Comparison of ENCODE assay signal across 8 cellular contexts in the genomic region with DNA sequence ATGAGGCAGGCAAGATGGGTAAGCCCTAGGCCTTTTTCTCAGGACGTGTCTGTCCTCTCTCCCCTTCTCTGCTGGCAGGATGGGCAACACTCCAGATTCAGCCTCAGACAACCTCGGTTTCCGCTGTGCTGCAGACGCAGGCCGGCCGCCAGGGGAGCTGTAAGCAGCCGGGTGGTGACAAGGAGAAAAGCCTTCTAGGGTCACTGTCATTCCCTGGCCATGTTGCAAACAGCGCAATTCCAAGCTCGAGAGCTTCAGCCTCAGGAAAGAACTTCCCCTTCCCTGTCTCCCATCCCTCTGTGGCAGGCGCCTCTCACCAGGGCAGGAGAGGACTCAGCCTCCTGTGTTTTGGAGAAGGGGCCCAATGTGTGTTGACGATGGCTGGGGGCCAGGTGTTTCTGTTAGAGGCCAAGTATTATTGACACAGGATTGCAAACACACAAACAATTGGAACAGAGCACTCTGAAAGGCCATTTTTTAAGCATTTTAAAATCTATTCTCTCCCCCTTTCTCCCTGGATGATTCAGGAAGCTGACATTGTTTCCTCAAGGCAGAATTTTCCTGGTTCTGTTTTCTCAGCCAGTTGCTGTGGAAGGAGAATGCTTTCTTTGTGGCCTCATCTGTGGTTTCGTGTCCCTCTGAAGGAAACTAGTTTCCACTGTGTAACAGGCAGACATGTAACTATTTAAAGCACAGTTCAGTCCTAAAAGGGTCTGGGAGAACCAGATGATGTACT. TPM values are rescaled to one million over a fixed set of nuclear protein-coding genes. Genes with fewer than 3 reads are reported as not detected.
DNase-seq lines count a peak whose midpoint lies in the region; ATAC-seq, FAIRE-seq and TF ChIP-seq lines count a peak whose summit lies in the region.
"Had no signal": no experiment of that assay in that cellular context is flagged by ENCODE, and none has a peak within 500 bp of the region (broad histone marks: within the 10 kb centered on the region; RNA-seq: fewer than 3 reads in every experiment).

No MANE protein-coding gene starts in this region.

- BruUV-seq in GM12878 (replicated peaks; lab: Mats Ljungman, UMichigan): TSS peak; percentile 72

- FAIRE-seq in GM12878 (lab: Jason Lieb, UNC): no peak
- FAIRE-seq in RCC 7860 (lab: Jason Lieb, UNC): no peak

- TF ChIP-seq CTCF in GM12878 (IDR thresholded peaks at IDR 0.05 in 2 of 3, conservative IDR thresholded peaks at IDR 0.05 in 1 of 3; ENCODE audit: control insufficient read depth in 2 of 3, extremely low read depth in 1 of 3, insufficient read depth in 1 of 3, low read depth in 3 of 3, low read length in 3 of 3) (no peak), transverse colon (IDR thresholded peaks at IDR 0.05) (peak; percentile 50 to 63 (median 56))

- in situ Hi-C loops in GM12878 (cut with MboI): no loop called here
- in situ Hi-C loops in transverse colon (cut with MboI; ENCODE audit: low pct_ligation_motif_present in 1 of 4, low pct_unique_long_range_greater_than_20kb in 1 of 4, low sequenced_read_pairs in 3 of 4): loop anchor here in 3 of 4 donors (10.0 kb wide), 2 partner anchors 75 to 435 kb away; no protein-coding TSS in a partner anchor

- no peaks in the 10 kb centered on the region for H3K79me2 ChIP-seq in GM12878 (ENCODE audit: control insufficient read depth, insufficient read depth, low read length)

- peak; percentile 67 for DNase-seq in NCI-H1694 treated with DMSO at 0.1 percent for 48 hours (lab: John Stamatoyannopoulos, UW)
- no peak for DNase-seq in GM12878 (ENCODE audit: low read depth, low spot score)
- peak; percentile 48 to 72 for DNase-seq in left colon
- peak; percentile 63 for DNase-seq in transverse colon
- no peak for DNase-seq in RCC 7860 (ENCODE audit: low spot score)
- no peak for DNase-seq in stimulated activated CD4-positive, alpha-beta T cell treated with anti-CD3 and anti-CD28 coated beads, Interleukin-1b, Interleukin-23, amount 100 ng/mL, for 48 hours
- DNase-seq: naive B cell had no signal

- RAD21 ChIA-PET in GM12878 (lab: Charles Lee; ENCODE audit: unreplicated experiment): no interaction called here

- H3K4me2 ChIP-seq in GM12878 (ENCODE audit: control insufficient read depth, insufficient read depth): no peak overlapping the region

- TF ChIP-seq EP300 in GM12878 (IDR thresholded peaks at IDR 0.05; ENCODE audit: borderline replicate concordance in 1 of 2, control insufficient read depth in 1 of 2, low read depth in 2 of 2, low read length in 2 of 2) (no peak), transverse colon (IDR thresholded peaks at IDR 0.05; ENCODE audit: low read depth) (no peak)

- H2AFZ ChIP-seq in GM12878 (ENCODE audit: control insufficient read depth, low read depth, low read length): no peak overlapping the region

- peaks cover 3 to 5% of the 10 kb centered on the region in 2 experiments for H3K36me3 ChIP-seq in GM12878 (ENCODE audit: control insufficient read depth in 2 of 2, insufficient read depth in 2 of 2, low read length in 1 of 2)
- no peaks in the 10 kb centered on the region for H3K36me3 ChIP-seq in transverse colon

- SMC1A ChIA-PET in GM12878 (lab: Charles Lee; ENCODE audit: uncharacterized antibody, unreplicated experiment): no interaction called here

- intact Hi-C loops in GM12878 (cut with micrococcal nuclease; ENCODE audit: unreplicated experiment) (no loop called here), left colon (cut with DNase I, micrococcal nuclease) (loop anchor here in 1 of 2 donors (10.0 kb wide), 1 partner anchor 75 kb away; no protein-coding TSS in a partner anchor), transverse colon (cut with DNase I; ENCODE audit: low total_unique reads) (no loop called here)

- CTCF ChIA-PET in GM12878 (lab: Yijun Ruan, JAX): interaction anchor here (0.6 kb wide), 1 partner anchor 9 kb away, joined by 3 read pairs; no protein-coding TSS in a partner anchor

- H3K27me3 ChIP-seq in GM12878 (replicated peaks in 1 of 2; ENCODE audit: control insufficient read depth in 2 of 2, insufficient read depth in 2 of 2, low read length in 1 of 2): no peaks in the 10 kb centered on the region
- H3K27me3 ChIP-seq in transverse colon: no peaks in the 10 kb centered on the region

- H3K9me3 ChIP-seq in GM12878 (replicated peaks; ENCODE audit: control insufficient read depth, insufficient read depth, low read length) (no peaks in the 10 kb centered on the region), transverse colon (no peaks in the 10 kb centered on the region)

- POLR2A ChIA-PET in GM12878 (lab: Charles Lee): no interaction called here

- no peaks in the 10 kb centered on the region for H4K20me1 ChIP-seq in GM12878 (ENCODE audit: control insufficient read depth, insufficient read depth)

- ATAC-seq in GM12878 (no peak), left colon (peak; percentile 55), GM19397 (IDR thresholded peaks at IDR 0.05; ENCODE audit: unreplicated experiment) (no peak)

- no peak for TF ChIP-seq RAD21 in GM12878 (IDR thresholded peaks at IDR 0.05; ENCODE audit: insufficient read depth, low read depth, low read length)

- no peaks in the 10 kb centered on the region for H3K4me1 ChIP-seq in GM12878 (ENCODE audit: control insufficient read depth, insufficient read depth, low read length)
- peaks cover 6 to 21% (median 10%) of the 10 kb centered on the region in 4 donors for H3K4me1 ChIP-seq in transverse colon

- no peak overlapping the region for H3K9ac ChIP-seq in GM12878 (ENCODE audit: control insufficient read depth, insufficient read depth, low read length)

- H3K27ac ChIP-seq in GM12878 (ENCODE audit: control insufficient read depth, insufficient read depth): no peak overlapping the region
- H3K27ac ChIP-seq in transverse colon: peak overlapping the region; percentile 75 to 79 (median 78)

- no peak for TF ChIP-seq POLR2A in GM12878 (IDR thresholded peaks at IDR 0.05; ENCODE audit: low read depth, low read length)
- TF ChIP-seq POLR2A in transverse colon (IDR thresholded peaks at IDR 0.05): no peak

- 94% methylated on average over 12 of the region's 12 CpGs for WGBS in GM12878 (ENCODE audit: insufficient coverage, insufficient replicate concordance, low lambda C conversion rate, missing lambda C conversion rate)
- WGBS in transverse colon (ENCODE audit: low coverage in 1 of 2), 2 donors: 50 to 52% methylated on average over 1 to 12 of the region's 12 CpGs

- H3K4me3 ChIP-seq in GM12878 (no peak overlapping the region), transverse colon (no peak overlapping the region)

RNA-seq across cellular contexts. Expression of a gene that starts 13.1 kb away (rescaled TPM):
- 2.3 and 3.7 TPM in 2 replicates for total RNA-seq in GM12878 (2013; cell fraction: nucleolus; rRNA removed)
- 0.27 and 1.6 TPM in 2 replicates for total RNA-seq in GM12878 (2014; rRNA removed)
- 0.45 and 1.1 TPM in 2 replicates for total RNA-seq in GM12878 (2014; rRNA removed; fragmentation: Illumina TruSeq; extraction: Trizol)
- total RNA-seq in GM12878 (2021): 0.64 and 0.82 TPM in 2 replicates
- polyA plus RNA-seq in GM12878 (2011; ENCODE audit: low read depth): 2.1 TPM
- polyA plus RNA-seq in GM12878 (2011; rRNA removed): 0.62 and 1.4 TPM in 2 replicates
- 0.45 and 1.1 TPM in 2 replicates for polyA plus RNA-seq in GM12878 (2011; cell fraction: cytosol; rRNA removed)
- polyA plus RNA-seq in GM12878 (2011; cell fraction: nucleus; rRNA removed): 4.9 and 6.0 TPM in 2 replicates
- 1.7 and 2.3 TPM in 2 replicates for polyA plus RNA-seq in GM12878 (2012)
- polyA plus RNA-seq in GM12878 (2014; fragmentation: Illumina TruSeq; extraction: Trizol): 0.11 and 0.43 TPM in 2 replicates
- polyA plus RNA-seq in GM12878 (2014; fragmentation: Nextera tagmentation; extraction: Ambion mirVana): under 1 TPM; 0.08 to 0.09 TPM
- polyA plus RNA-seq in GM12878 (2014; rRNA removed): 0.86 and 1.2 TPM in 2 replicates
- polyA plus RNA-seq in GM12878 (2016; fragmentation: Nextera tagmentation; extraction: Ambion mirVana): under 1 TPM; 0.15 to 0.31 TPM
- polyA minus RNA-seq in GM12878 (2011; rRNA and poly(A)+ RNA removed): 0.67 and 1.5 TPM in 2 replicates
- not detected in 2 replicates for polyA minus RNA-seq in GM12878 (2011; cell fraction: cytosol; rRNA and poly(A)+ RNA removed)
- 1.8 and 2.2 TPM in 2 replicates for polyA minus RNA-seq in GM12878 (2011; cell fraction: nucleus; rRNA and poly(A)+ RNA removed)
- 1 to 10 TPM in 1 of 2 donors, under 1 TPM in 1; 0.67 to 1.5 TPM for total RNA-seq in left colon
- 1 to 10 TPM in 3 of 4 donors, not detected in 1; 1.2 to 9.7 (median 1.6) TPM for total RNA-seq in transverse colon

RNA-seq across cellular contexts. Expression of a gene that starts 15.5 kb away (rescaled TPM):
- total RNA-seq in GM12878 (2013; cell fraction: nucleolus; rRNA removed): 149 and 163 TPM in 2 replicates
- 84.6 and 96.1 TPM in 2 replicates for total RNA-seq in GM12878 (2014; rRNA removed)
- total RNA-seq in GM12878 (2014; rRNA removed; fragmentation: Illumina TruSeq; extraction: Trizol): 70.8 and 72.4 TPM in 2 replicates
- total RNA-seq in GM12878 (2021): 102 and 103 TPM in 2 replicates
- polyA plus RNA-seq in GM12878 (2011; ENCODE audit: low read depth): 42.2 TPM
- polyA plus RNA-seq in GM12878 (2011; rRNA removed): 57.6 and 70.5 TPM in 2 replicates
- polyA plus RNA-seq in GM12878 (2011; cell fraction: cytosol; rRNA removed): 81.9 and 86.5 TPM in 2 replicates
- 170 and 178 TPM in 2 replicates for polyA plus RNA-seq in GM12878 (2011; cell fraction: nucleus; rRNA removed)
- 77.6 and 84.4 TPM in 2 replicates for polyA plus RNA-seq in GM12878 (2012)
- polyA plus RNA-seq in GM12878 (2014; fragmentation: Illumina TruSeq; extraction: Trizol): 87.4 and 106 TPM in 2 replicates
- 10 to 100 TPM; 39.9 to 62.4 TPM for polyA plus RNA-seq in GM12878 (2014; fragmentation: Nextera tagmentation; extraction: Ambion mirVana)
- polyA plus RNA-seq in GM12878 (2014; rRNA removed): 85.7 and 93.0 TPM in 2 replicates
- polyA plus RNA-seq in GM12878 (2016; fragmentation: Nextera tagmentation; extraction: Ambion mirVana): 10 to 100 TPM; 67.7 to 72.6 TPM
- 53.3 and 94.2 TPM in 2 replicates for polyA minus RNA-seq in GM12878 (2011; rRNA and poly(A)+ RNA removed)
- 31.7 and 32.2 TPM in 2 replicates for polyA minus RNA-seq in GM12878 (2011; cell fraction: cytosol; rRNA and poly(A)+ RNA removed)
- 41.7 and 51.2 TPM in 2 replicates for polyA minus RNA-seq in GM12878 (2011; cell fraction: nucleus; rRNA and poly(A)+ RNA removed)
- total RNA-seq in left colon: 100 to 1,000 TPM in 1 of 2 donors, 10 to 100 TPM in 1; 96.5 to 100 TPM
- 100 to 1,000 TPM in 3 of 4 donors, 10 to 100 TPM in 1; 93.4 to 481 (median 127) TPM for total RNA-seq in transverse colon

RNA-seq across cellular contexts. Expression of a gene that starts 26.7 kb away (rescaled TPM):
- total RNA-seq in GM12878 (2013; cell fraction: nucleolus; rRNA removed): 52.5 and 59.8 TPM in 2 replicates
- total RNA-seq in GM12878 (2014; rRNA removed) (731 and 805 TPM in 2 replicates), GM12878 (2014; rRNA removed; fragmentation: Illumina TruSeq; extraction: Trizol) (354 and 377 TPM in 2 replicates), GM12878 (2021) (662 and 669 TPM in 2 replicates), left colon (100 to 1,000 TPM; 294 to 314 TPM), transverse colon (100 to 1,000 TPM in 3 of 4 donors, 10 to 100 TPM in 1; 99.9 to 395 (median 254) TPM)
- 340 TPM for polyA plus RNA-seq in GM12878 (2011; ENCODE audit: low read depth)
- polyA plus RNA-seq in GM12878 (2011; rRNA removed) (576 and 621 TPM in 2 replicates), GM12878 (2014; fragmentation: Illumina TruSeq; extraction: Trizol) (208 and 292 TPM in 2 replicates), GM12878 (2014; fragmentation: Nextera tagmentation; extraction: Ambion mirVana) (100 to 1,000 TPM in 1 of 2 experiments, 10 to 100 TPM in 1; 97.8 to 374 TPM), GM12878 (2014; rRNA removed) (678 and 750 TPM in 2 replicates), GM12878 (2016; fragmentation: Nextera tagmentation; extraction: Ambion mirVana) (1,000 to 10,000 TPM; 1,252 to 1,291 TPM)
- polyA plus RNA-seq in GM12878 (2011; cell fraction: cytosol; rRNA removed): 558 and 721 TPM in 2 replicates
- polyA plus RNA-seq in GM12878 (2011; cell fraction: nucleus; rRNA removed): 411 and 417 TPM in 2 replicates
- 502 and 538 TPM in 2 replicates for polyA plus RNA-seq in GM12878 (2012)
- 113 and 214 TPM in 2 replicates for polyA minus RNA-seq in GM12878 (2011; rRNA and poly(A)+ RNA removed)
- 112 and 138 TPM in 2 replicates for polyA minus RNA-seq in GM12878 (2011; cell fraction: cytosol; rRNA and poly(A)+ RNA removed)
- 54.2 and 63.0 TPM in 2 replicates for polyA minus RNA-seq in GM12878 (2011; cell fraction: nucleus; rRNA and poly(A)+ RNA removed)

RNA-seq across cellular contexts. Expression of a gene that starts 28.1 kb away (rescaled TPM):
- total RNA-seq in GM12878 (2013; cell fraction: nucleolus; rRNA removed): 96.4 and 103 TPM in 2 replicates
- total RNA-seq in GM12878 (2014; rRNA removed) (263 and 264 TPM in 2 replicates), GM12878 (2014; rRNA removed; fragmentation: Illumina TruSeq; extraction: Trizol) (324 and 357 TPM in 2 replicates), GM12878 (2021) (202 and 206 TPM in 2 replicates), left colon (10 to 100 TPM; 65.1 to 76.7 TPM), transverse colon (10 to 100 TPM; 47.9 to 92.9 (median 70.9) TPM)
- 162 TPM for polyA plus RNA-seq in GM12878 (2011; ENCODE audit: low read depth)
- polyA plus RNA-seq in GM12878 (2011; rRNA removed) (346 and 392 TPM in 2 replicates), GM12878 (2014; fragmentation: Illumina TruSeq; extraction: Trizol) (272 and 346 TPM in 2 replicates), GM12878 (2014; fragmentation: Nextera tagmentation; extraction: Ambion mirVana) (100 to 1,000 TPM; 191 to 319 TPM), GM12878 (2014; rRNA removed) (247 and 252 TPM in 2 replicates), GM12878 (2016; fragmentation: Nextera tagmentation; extraction: Ambion mirVana) (100 to 1,000 TPM; 455 to 480 TPM)
- polyA plus RNA-seq in GM12878 (2011; cell fraction: cytosol; rRNA removed): 129 and 184 TPM in 2 replicates
- 131 and 175 TPM in 2 replicates for polyA plus RNA-seq in GM12878 (2011; cell fraction: nucleus; rRNA removed)
- 121 and 132 TPM in 2 replicates for polyA plus RNA-seq in GM12878 (2012)
- 170 and 321 TPM in 2 replicates for polyA minus RNA-seq in GM12878 (2011; rRNA and poly(A)+ RNA removed)
- polyA minus RNA-seq in GM12878 (2011; cell fraction: cytosol; rRNA and poly(A)+ RNA removed): 57.2 and 72.0 TPM in 2 replicates
- 42.2 and 64.6 TPM in 2 replicates for polyA minus RNA-seq in GM12878 (2011; cell fraction: nucleus; rRNA and poly(A)+ RNA removed)

RNA-seq across cellular contexts. Expression of a gene that starts 28.4 kb away (rescaled TPM):
- total RNA-seq in GM12878 (2013; cell fraction: nucleolus; rRNA removed): 6.6 and 6.8 TPM in 2 replicates
- 35.3 and 36.4 TPM in 2 replicates for total RNA-seq in GM12878 (2014; rRNA removed)
- total RNA-seq in GM12878 (2014; rRNA removed; fragmentation: Illumina TruSeq; extraction: Trizol): 20.1 and 21.2 TPM in 2 replicates
- 24.8 and 25.0 TPM in 2 replicates for total RNA-seq in GM12878 (2021)
- 7.9 TPM for polyA plus RNA-seq in GM12878 (2011; ENCODE audit: low read depth)
- polyA plus RNA-seq in GM12878 (2011; rRNA removed): 15.4 and 16.2 TPM in 2 replicates
- 18.9 and 23.5 TPM in 2 replicates for polyA plus RNA-seq in GM12878 (2011; cell fraction: cytosol; rRNA removed)
- polyA plus RNA-seq in GM12878 (2011; cell fraction: nucleus; rRNA removed): 6.8 and 9.3 TPM in 2 replicates
- 10.3 and 10.6 TPM in 2 replicates for polyA plus RNA-seq in GM12878 (2012)
- 9.1 and 23.0 TPM in 2 replicates for polyA plus RNA-seq in GM12878 (2014; fragmentation: Illumina TruSeq; extraction: Trizol)
- 10 to 100 TPM in 1 of 2 experiments, 1 to 10 TPM in 1; 5.2 to 10.5 TPM for polyA plus RNA-seq in GM12878 (2014; fragmentation: Nextera tagmentation; extraction: Ambion mirVana)
- polyA plus RNA-seq in GM12878 (2014; rRNA removed): 21.6 and 28.3 TPM in 2 replicates
- 10 to 100 TPM; 24.8 to 26.1 TPM for polyA plus RNA-seq in GM12878 (2016; fragmentation: Nextera tagmentation; extraction: Ambion mirVana)
- 16.5 and 17.5 TPM in 2 replicates for polyA minus RNA-seq in GM12878 (2011; rRNA and poly(A)+ RNA removed)
- 9.1 and 14.1 TPM in 2 replicates for polyA minus RNA-seq in GM12878 (2011; cell fraction: cytosol; rRNA and poly(A)+ RNA removed)
- polyA minus RNA-seq in GM12878 (2011; cell fraction: nucleus; rRNA and poly(A)+ RNA removed): 8.2 and 17.2 TPM in 2 replicates
- 10 to 100 TPM in 1 of 2 donors, 1 to 10 TPM in 1; 8.5 to 10.9 TPM for total RNA-seq in left colon
- total RNA-seq in transverse colon: 10 to 100 TPM in 2 of 4 donors, 1 to 10 TPM in 2; 8.9 to 15.1 (median 10.0) TPM

Comparison
In these comparisons a context has a peak if more than half of its experiments do, and no peak if none do; other contexts are left out.
1. DNase-seq: peak in NCI-H1694 treated with DMSO at 0.1 percent for 48 hours (single experiment), left colon (2 of 2) and transverse colon (single experiment); none in GM12878 (single experiment), RCC 7860 (single experiment) and stimulated activated CD4-positive, alpha-beta T cell treated with anti-CD3 and anti-CD28 coated beads, Interleukin-1b, Interleukin-23, amount 100 ng/mL, for 48 hours (single experiment).
2. CTCF ChIP-seq: peak in transverse colon (5 of 5); none in GM12878 (0 of 3).